ENCODE assay signal across 9 cellular contexts in the genomic region with DNA sequence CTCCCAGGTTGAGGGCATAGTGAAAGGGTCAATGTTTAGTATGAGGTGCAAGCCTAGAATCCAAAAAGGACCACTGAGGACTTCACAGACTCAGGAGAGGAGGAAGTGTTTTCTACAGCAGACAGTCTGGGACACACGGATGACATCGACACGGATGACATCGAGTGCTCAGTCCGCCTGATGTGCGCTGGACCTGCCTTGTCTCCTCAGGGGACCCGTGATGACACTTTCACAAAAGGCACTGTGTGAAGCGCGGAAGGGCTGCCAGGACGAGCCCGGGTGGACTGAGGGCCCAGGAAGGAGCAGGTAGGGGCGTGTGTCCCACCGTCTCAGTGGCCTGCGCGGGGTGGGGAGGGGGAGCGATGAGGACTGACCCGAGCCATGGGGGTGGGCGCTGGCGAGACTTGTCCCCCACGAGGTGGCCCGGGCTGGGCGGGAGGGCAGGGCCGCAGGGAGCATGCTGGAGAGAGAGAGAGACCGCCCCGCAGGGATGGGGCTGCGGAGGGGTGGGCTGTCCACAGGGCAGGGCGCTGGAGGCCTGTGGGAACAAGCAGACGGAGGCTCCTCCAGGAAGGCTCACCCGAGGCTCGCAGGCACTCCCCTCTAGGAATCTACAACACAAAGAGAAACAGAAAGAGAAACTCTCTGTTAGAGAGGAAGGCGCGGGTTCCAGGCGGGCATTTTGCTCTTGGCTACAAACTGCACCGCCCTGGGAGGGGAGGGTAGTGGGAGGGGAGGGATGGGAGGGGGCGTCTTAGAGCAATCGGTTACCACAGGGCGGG. TPM values are rescaled to one million over a fixed set of nuclear protein-coding genes. Genes with fewer than 3 reads are reported as not detected.
A peak's percentile ranks its signal among the peaks of the same experiment; 100 is the strongest.
DNase-seq lines count a peak whose midpoint lies in the region; ATAC-seq and TF ChIP-seq lines count a peak whose summit lies in the region.
"Had no signal": no experiment of that assay in that cellular context is flagged by ENCODE, and none has a peak within 500 bp of the region (broad histone marks: within the 10 kb centered on the region; RNA-seq: fewer than 3 reads in every experiment).

No MANE protein-coding gene starts in this region.

- H3K9me3 ChIP-seq in mucosa of descending colon = no peaks in the 10 kb centered on the region
- no peaks in the 10 kb centered on the region for H3K9me3 ChIP-seq in uterus
- no peaks in the 10 kb centered on the region for H3K9me3 ChIP-seq in gastrocnemius medialis

- in situ Hi-C loops in gastrocnemius medialis (cut with MboI; ENCODE audit: low sequenced_read_pairs in 4 of 4) = loop anchor here (10.0 to 25.0 kb wide), 4 partner anchors 165 to 347 kb away; partner anchors contain the start of gene GPR107 (in 3 of the 4)

- no peak overlapping the region for H3K4me3 ChIP-seq in mucosa of descending colon
- no peak overlapping the region for H3K4me3 ChIP-seq in uterus
- no peak overlapping the region for H3K4me3 ChIP-seq in gastrocnemius medialis

- intact Hi-C loops in Right ventricle myocardium inferior (cut with DNase I) (loop anchor here (5.0 kb wide), 2 partner anchors 72 to 347 kb away; no protein-coding TSS in a partner anchor), left cardiac atrium (cut with DNase I) (loop anchor here (5.0 to 10.0 kb wide), 4 partner anchors 152 to 347 kb away; partner anchors contain the start of genes FNBP1 (in 1 of the 2) and GPR107 (in 1 of the 2)), mucosa of descending colon (cut with DNase I, micrococcal nuclease) (loop anchor here in 1 of 2 donors (5.0 kb wide), 1 partner anchor 152 kb away; the partner anchor contains the start of gene FNBP1), uterus (cut with DNase I; ENCODE audit: low total_unique reads) (loop anchor here (5.0 to 10.0 kb wide), 2 partner anchors 162 to 345 kb away; partner anchors contain the start of gene GPR107), gastrocnemius medialis (cut with DNase I; ENCODE audit: low total_unique reads) (no loop called here)

- no peak for TF ChIP-seq CTCF in mucosa of descending colon (IDR thresholded peaks at IDR 0.05)
- TF ChIP-seq CTCF in uterus (IDR thresholded peaks at IDR 0.05) = no peak
- TF ChIP-seq CTCF in gastrocnemius medialis (IDR thresholded peaks at IDR 0.05 in 4 of 5, conservative IDR thresholded peaks at IDR 0.05 in 1 of 5) = no peak

- TF ChIP-seq POLR2A in uterus (IDR thresholded peaks at IDR 0.05) = no peak
- no peak for TF ChIP-seq POLR2A in gastrocnemius medialis (IDR thresholded peaks at IDR 0.05)

- no peaks in the 10 kb centered on the region for H3K27me3 ChIP-seq in uterus
- no peaks in the 10 kb centered on the region for H3K27me3 ChIP-seq in gastrocnemius medialis

- no peak for ATAC-seq in Right ventricle myocardium inferior
- ATAC-seq in left cardiac atrium = no peak
- ATAC-seq in mucosa of descending colon = peak; percentile 2
- ATAC-seq in gastrocnemius medialis = no peak

- H3K36me3 ChIP-seq in mucosa of descending colon (ENCODE audit: low read depth) (no peaks in the 10 kb centered on the region), uterus (no peaks in the 10 kb centered on the region), gastrocnemius medialis (peaks cover 0 to 23% of the 10 kb centered on the region in 2 donors)

- peak; percentile 73 for DNase-seq in Right ventricle myocardium inferior (ENCODE audit: missing footprints)
- no peak for DNase-seq in left cardiac atrium
- DNase-seq in activated effector memory CD4-positive, alpha-beta T cell treated with Interleukin-2 at 50 U/mL for 16 hours = peak; percentile 57
- DNase-seq in mucosa of descending colon = peak; percentile 53 to 77 (median 63)
- DNase-seq in uterus = no peak
- DNase-seq in NCI-H774 (lab: John Stamatoyannopoulos, UW) = no peak
- no peak for DNase-seq in gastrocnemius medialis
- DNase-seq in NCI-H187 treated with DMSO at 0.1 percent for 48 hours (lab: John Stamatoyannopoulos, UW) = no peak
- DNase-seq: NCI-H446 treated with DMSO at 0.1 percent for 48 hours had no signal

- peaks cover 11% of the 10 kb centered on the region for H3K4me1 ChIP-seq in mucosa of descending colon (ENCODE audit: low read depth)
- H3K4me1 ChIP-seq in uterus = peaks cover 0 to 4% of the 10 kb centered on the region in 2 donors
- peaks cover 9 to 12% of the 10 kb centered on the region in 2 donors for H3K4me1 ChIP-seq in gastrocnemius medialis

- H3K27ac ChIP-seq in uterus (peak overlapping the region; percentile 19 to 64), gastrocnemius medialis (peak overlapping the region in 2 of 4 donors; percentile 13 to 40)

RNA-seq across cellular contexts. Expression of gene USP20, which starts 54.9 kb away (rescaled TPM):
- total RNA-seq in Right ventricle myocardium inferior (14.0 TPM), left cardiac atrium (10 to 100 TPM; 13.9 to 14.3 TPM), mucosa of descending colon (10 to 100 TPM; 20.2 to 32.3 (median 22.9) TPM), uterus (10 to 100 TPM in 2 of 4 donors, 1 to 10 TPM in 2; 5.6 to 46.7 (median 11.1) TPM), gastrocnemius medialis (10 to 100 TPM; 13.4 to 25.4 (median 18.6) TPM)

RNA-seq across cellular contexts. Expression of gene C9orf78, which starts 55.1 kb away (rescaled TPM):
- total RNA-seq in Right ventricle myocardium inferior (32.0 TPM), left cardiac atrium (10 to 100 TPM; 26.0 to 33.2 TPM), mucosa of descending colon (10 to 100 TPM; 35.1 to 47.5 (median 37.3) TPM), uterus (10 to 100 TPM; 17.4 to 56.9 (median 35.0) TPM), gastrocnemius medialis (100 to 1,000 TPM in 1 of 4 donors, 10 to 100 TPM in 3; 82.3 to 108 (median 83.9) TPM)

Comparison
In these comparisons a context has a peak if more than half of its experiments do, and no peak if none do; other contexts are left out.
1. DNase-seq: peak in Right ventricle myocardium inferior (single experiment), activated effector memory CD4-positive, alpha-beta T cell treated with Interleukin-2 at 50 U/mL for 16 hours (single experiment) and mucosa of descending colon (3 of 3); none in left cardiac atrium (single experiment), uterus (0 of 2), NCI-H774 (single experiment), gastrocnemius medialis (0 of 2) and NCI-H187 treated with DMSO at 0.1 percent for 48 hours (single experiment).